ENCODE assay signal across 9 cellular contexts in the genomic region with DNA sequence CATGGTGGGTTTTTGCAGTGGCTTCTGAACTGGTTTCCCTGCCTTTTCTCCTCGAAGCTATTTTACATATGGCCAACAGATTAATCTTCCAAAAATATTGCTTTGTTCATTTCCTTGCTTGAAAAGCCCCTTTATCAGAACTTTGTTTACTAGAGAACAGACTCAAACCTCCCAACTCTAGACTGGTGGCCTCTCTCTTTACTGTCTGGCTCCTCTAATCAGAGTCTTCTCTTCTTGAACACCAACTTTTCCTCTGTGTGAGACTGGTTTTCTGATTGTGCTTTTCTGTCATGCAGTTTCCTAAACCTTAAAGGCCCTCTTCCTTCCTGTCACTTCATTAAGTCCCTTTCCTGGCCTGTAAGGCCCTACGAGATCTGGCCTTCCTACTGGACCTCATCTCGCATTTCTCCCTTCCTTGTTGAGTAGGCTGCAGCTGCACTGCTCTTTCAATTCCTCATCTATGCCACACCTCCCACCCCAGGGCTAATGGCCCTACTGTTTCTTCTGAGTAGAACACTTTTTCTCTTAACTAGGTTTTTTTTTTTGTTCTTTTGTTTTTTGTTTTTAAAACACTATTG. TPM values are rescaled to one million over a fixed set of nuclear protein-coding genes. Genes with fewer than 3 reads are reported as not detected.
A peak's percentile ranks its signal among the peaks of the same experiment; 100 is the strongest.
DNase-seq lines count a peak whose midpoint lies in the region; ATAC-seq and TF ChIP-seq lines count a peak whose summit lies in the region.
"Had no signal": no experiment of that assay in that cellular context is flagged by ENCODE, and none has a peak within 500 bp of the region (broad histone marks: within the 10 kb centered on the region; RNA-seq: fewer than 3 reads in every experiment).

No MANE protein-coding gene starts in this region.

- TF ChIP-seq POLR2A in GM15510 (IDR thresholded peaks at IDR 0.05; ENCODE audit: borderline replicate concordance, extremely low read depth, insufficient read length), result peak; percentile 25

- ATAC-seq in GM21381 (IDR thresholded peaks at IDR 0.05; ENCODE audit: unreplicated experiment) (peak; percentile 98), HG03175 (IDR thresholded peaks at IDR 0.05; ENCODE audit: unreplicated experiment) (peak; percentile 98), omental fat pad (ENCODE audit: low FRiP score) (no peak)

- DNase-seq in dermis blood vessel endothelial cell (peak; percentile 24), omental fat pad (ENCODE audit: low spot score) (no peak), activated gamma-delta T cell (lab: John Stamatoyannopoulos, UW) (no peak), C1 segment of cervical spinal cord (lab: John Stamatoyannopoulos, UW) (no peak)
- no peak for DNase-seq in NK-92 treated with Interleukin-12 subunit alpha and Interleukin-12 subunit beta, amount 100 ng/mL, for 24 hours (lab: John Stamatoyannopoulos, UW)
- DNase-seq: DMS 273 treated with DMSO at 0.1 percent for 48 hours had no signal

- TF ChIP-seq CTCF in omental fat pad (IDR thresholded peaks at IDR 0.05), result no peak

RNA-seq across cellular contexts. Expression of gene C9orf43, which starts 5.7 kb away (rescaled TPM):
- total RNA-seq in dermis blood vessel endothelial cell, result 0.23 TPM in 1 of 2 replicates, not detected in the other
- under 1 TPM; 0.37 to 0.96 (median 0.53) TPM for total RNA-seq in omental fat pad

RNA-seq across cellular contexts. Expression of gene POLE3, which starts 5.8 kb away (rescaled TPM):
- 57.2 and 61.5 TPM in 2 replicates for total RNA-seq in dermis blood vessel endothelial cell
- 10 to 100 TPM; 29.1 to 59.4 (median 32.2) TPM for total RNA-seq in omental fat pad

RNA-seq across cellular contexts. Expression of gene ALAD, which starts 15.2 kb away (rescaled TPM):
- total RNA-seq in dermis blood vessel endothelial cell (15.0 and 22.4 TPM in 2 replicates), omental fat pad (10 to 100 TPM; 24.7 to 28.9 (median 25.7) TPM)

RNA-seq across cellular contexts. Expression of gene HDHD3, which starts 39.5 kb away (rescaled TPM):
- 5.6 and 8.3 TPM in 2 replicates for total RNA-seq in dermis blood vessel endothelial cell
- total RNA-seq in omental fat pad, result 10 to 100 TPM; 12.6 to 30.6 (median 16.7) TPM

RNA-seq across cellular contexts. Expression of gene RGS3, which starts 47.3 kb away (rescaled TPM):
- 294 and 415 TPM in 2 replicates for total RNA-seq in dermis blood vessel endothelial cell
- 100 to 1,000 TPM in 2 of 4 donors, 10 to 100 TPM in 2; 76.0 to 169 (median 105) TPM for total RNA-seq in omental fat pad
